29 cellular contexts compared by ENCODE assay signal in the genomic region with DNA sequence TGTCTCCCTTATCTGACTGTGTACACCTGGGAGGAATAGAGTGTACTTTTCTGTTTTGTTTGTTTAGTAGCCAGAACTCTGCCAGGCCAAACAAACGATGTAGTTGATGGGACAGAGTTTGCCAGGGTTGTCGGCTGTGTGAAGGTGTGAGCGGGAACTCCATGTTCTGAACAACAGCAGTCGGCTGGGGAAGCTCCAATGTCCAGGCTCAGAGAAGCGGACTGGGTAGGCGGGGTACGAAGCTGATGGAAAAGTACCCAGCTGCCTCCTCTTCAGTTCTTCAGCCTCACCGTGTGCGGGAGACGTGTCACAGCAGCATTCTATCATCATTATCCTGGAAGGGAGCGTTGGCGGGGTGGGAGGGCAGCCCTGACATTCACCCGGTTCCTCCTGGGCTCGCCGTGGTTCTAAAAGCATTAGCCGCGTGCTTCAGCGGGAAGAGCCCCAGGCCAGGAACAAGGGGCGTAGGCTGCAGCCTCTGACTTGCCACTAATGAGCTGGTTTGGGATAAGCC. TPM values are rescaled to one million over a fixed set of nuclear protein-coding genes. Genes with fewer than 3 reads are reported as not detected.
DNase-seq lines count a peak whose midpoint lies in the region; ATAC-seq, FAIRE-seq and TF ChIP-seq lines count a peak whose summit lies in the region.
"Had no signal": no experiment of that assay in that cellular context is flagged by ENCODE, and none has a peak within 500 bp of the region (broad histone marks: within the 10 kb centered on the region; RNA-seq: fewer than 3 reads in every experiment).

No MANE protein-coding gene starts in this region.

- H3K4me3 ChIP-seq in CD4-positive, alpha-beta memory T cell (ENCODE audit: low read length in 2 of 2) = no peak overlapping the region
- H3K4me3 ChIP-seq in body of pancreas (no peak overlapping the region), HepG2 (replicated peaks in 1 of 3; ENCODE audit: insufficient read depth in 1 of 3, low read depth in 2 of 3, low read length in 3 of 3) (no peak overlapping the region), prostate gland (no peak overlapping the region), kidney (ENCODE audit: low read length in 2 of 2) (no peak overlapping the region), smooth muscle cell (no peak overlapping the region)
- H3K4me3 ChIP-seq: BLaER1, HAP-1 had no signal

- H3K9ac ChIP-seq in HepG2 (ENCODE audit: insufficient read depth, low read depth, low read length) = no peak overlapping the region
- no peak overlapping the region for H3K9ac ChIP-seq in kidney (ENCODE audit: low read length in 2 of 2)
- H3K9ac ChIP-seq in smooth muscle cell (ENCODE audit: low read depth) = no peak overlapping the region
- H3K9ac ChIP-seq: BLaER1, KMS-11 had no signal

- no peak for TF ChIP-seq EP300 in HepG2 (IDR thresholded peaks at IDR 0.05; ENCODE audit: low read depth in 2 of 2, low read length in 2 of 2)
- no peak for TF ChIP-seq EP300 in HepG2 (CRISPR knock-in tag; IDR thresholded peaks at IDR 0.05; ENCODE audit: borderline replicate concordance)

- BruUV-seq in HepG2 (replicated peaks; lab: Mats Ljungman, UMichigan) = no TSS peak

- no peaks in the 10 kb centered on the region for H3K4me1 ChIP-seq in CD4-positive, alpha-beta memory T cell (ENCODE audit: insufficient read depth, low read length)
- peaks cover 20% of the 10 kb centered on the region for H3K4me1 ChIP-seq in body of pancreas
- peaks cover 19% of the 10 kb centered on the region; the same call in 1 of the 2 replicates for H3K4me1 ChIP-seq in HepG2 (ENCODE audit: insufficient read depth, low read length)
- H3K4me1 ChIP-seq in prostate gland (replicated peaks) = peaks cover 5% of the 10 kb centered on the region
- no peaks in the 10 kb centered on the region for H3K4me1 ChIP-seq in kidney (ENCODE audit: control insufficient read depth in 1 of 2, insufficient read depth in 1 of 2, low read depth in 1 of 2, low read length in 2 of 2)
- H3K4me1 ChIP-seq in smooth muscle cell (ENCODE audit: low read depth) = no peaks in the 10 kb centered on the region
- H3K4me1 ChIP-seq: Caco-2, HAP-1 had no signal

- peaks cover 0 to 1% of the 10 kb centered on the region in 2 donors for H3K27me3 Mint-ChIP-seq in CD4-positive, alpha-beta memory T cell
- H3K27me3 Mint-ChIP-seq: activated CD4-positive, alpha-beta T cell treated with anti-CD3 and anti-CD28 coated beads for 36 hours; activated T-cell treated with anti-CD3 and anti-CD28 coated beads, Interleukin-2, amount 50 U/mL, for 24 hours; naive thymus-derived CD4-positive, alpha-beta T cell had no signal

- H3K4me3 Mint-ChIP-seq in CD4-positive, alpha-beta memory T cell = no peak overlapping the region
- H3K4me3 Mint-ChIP-seq: activated CD4-positive, alpha-beta T cell treated with anti-CD3 and anti-CD28 coated beads for 36 hours; activated T-cell treated with anti-CD3 and anti-CD28 coated beads, Interleukin-2, amount 50 U/mL, for 24 hours; naive thymus-derived CD4-positive, alpha-beta T cell had no signal

- H3K27ac Mint-ChIP-seq in CD4-positive, alpha-beta memory T cell = peak overlapping the region in 4 of 7 donors; percentile 8 to 67 (median 54)
- H3K27ac Mint-ChIP-seq: activated CD4-positive, alpha-beta T cell treated with anti-CD3 and anti-CD28 coated beads for 36 hours had no signal

- peaks cover 0 to 9% (median 3%) of the 10 kb centered on the region in 8 donors for H3K9me3 Mint-ChIP-seq in CD4-positive, alpha-beta memory T cell

- FAIRE-seq in HepG2 (lab: Jason Lieb, UNC) = no peak
- FAIRE-seq in kidney (lab: Jason Lieb, UNC) = no peak
- FAIRE-seq: colon, GM18507 had no signal

- CTCF ChIA-PET in CD4-positive, alpha-beta memory T cell (lab: Charles Lee; ENCODE audit: partially characterized antibody) = interaction anchor here (1.2 kb wide), 1 partner anchor 53 kb away, joined by 4 read pairs; the partner anchor contains the start of gene PFKFB3
- CTCF ChIA-PET in HepG2 (lab: Yijun Ruan, JAX; ENCODE audit: low intra/inter-chr PET ratio, low total read pairs) = no interaction called here

- TF ChIP-seq POLR2A in body of pancreas (IDR thresholded peaks at IDR 0.05) (no peak), HepG2 (IDR thresholded peaks at IDR 0.05; ENCODE audit: insufficient read depth in 1 of 2, low read depth in 2 of 2, low read length in 2 of 2) (no peak), prostate gland (IDR thresholded peaks at IDR 0.05) (no peak)

- ATAC-seq in body of pancreas (peak; percentile 95), HepG2 (peak; percentile 38; the same call in 2 of the 3 replicates)
- ATAC-seq: activated CD4-positive, alpha-beta T cell treated with anti-CD3 and anti-CD28 coated beads for 36 hours; naive thymus-derived CD4-positive, alpha-beta T cell; SK-N-SH treated with all-trans-retinoic acid at 6 μM for 48 hours had no signal

- no peaks in the 10 kb centered on the region for H4K20me1 ChIP-seq in HepG2 (ENCODE audit: insufficient read depth, low read length)
- no peaks in the 10 kb centered on the region for H4K20me1 ChIP-seq in smooth muscle cell (ENCODE audit: low read depth)
- H4K20me1 ChIP-seq: BLaER1 had no signal

- H3K36me3 ChIP-seq in CD4-positive, alpha-beta memory T cell (ENCODE audit: insufficient read depth, low read length) = no peaks in the 10 kb centered on the region
- no peaks in the 10 kb centered on the region for H3K36me3 ChIP-seq in body of pancreas (replicated peaks in 1 of 2; ENCODE audit: insufficient read depth in 1 of 2, low read depth in 2 of 2)
- no peaks in the 10 kb centered on the region for H3K36me3 ChIP-seq in HepG2 (replicated peaks in 1 of 2; ENCODE audit: control insufficient read depth in 1 of 2, insufficient read depth in 2 of 2, low read length in 2 of 2)
- no peaks in the 10 kb centered on the region for H3K36me3 ChIP-seq in prostate gland
- H3K36me3 ChIP-seq in kidney (ENCODE audit: control insufficient read depth in 1 of 2, insufficient read depth in 2 of 2, low read length in 2 of 2) = no peaks in the 10 kb centered on the region
- H3K36me3 ChIP-seq in smooth muscle cell (ENCODE audit: low read depth) = no peaks in the 10 kb centered on the region
- H3K36me3 ChIP-seq: HAP-1 had no signal

- 27 to 64% methylated on average over 7 to 19 of the region's 19 CpGs for WGBS in body of pancreas, 2 donors
- 51% methylated on average over 13 of the region's 19 CpGs for WGBS in HepG2 (ENCODE audit: low lambda C conversion rate)
- 41% methylated on average over 19 of the region's 19 CpGs for WGBS in prostate gland
- 82% methylated on average over 16 of the region's 19 CpGs for WGBS in smooth muscle cell (ENCODE audit: low lambda C conversion rate)

- H3K79me2 ChIP-seq in HepG2 (ENCODE audit: insufficient read depth, low read length) (no peaks in the 10 kb centered on the region), smooth muscle cell (ENCODE audit: low read depth) (no peaks in the 10 kb centered on the region)

- H3K4me2 ChIP-seq in HepG2 (ENCODE audit: low read depth, low read length) (no peak overlapping the region), smooth muscle cell (no peak overlapping the region)
- H3K4me2 ChIP-seq: BLaER1, KMS-11 had no signal

- intact Hi-C loops in CD4-positive, alpha-beta memory T cell (cut with micrococcal nuclease) = no loop called here
- intact Hi-C loops in body of pancreas (cut with DNase I) (no loop called here), HepG2 (cut with micrococcal nuclease; ENCODE audit: unreplicated experiment) (no loop called here), prostate gland (cut with DNase I) (no loop called here), kidney (cut with DNase I) (no loop called here)

- DNase-seq in CD4-positive, alpha-beta memory T cell = no peak
- DNase-seq in body of pancreas (peak; percentile 70 to 90 (median 82)), HepG2 (ENCODE audit: low spot score) (no peak), prostate gland (ENCODE audit: low spot score) (peak; percentile 81), SIG-M5 (lab: John Stamatoyannopoulos, UW) (no peak), NCI-H526 treated with DMSO at 0.1 percent for 48 hours (lab: John Stamatoyannopoulos, UW) (no peak), kidney (no peak), smooth muscle cell (lab: John Stamatoyannopoulos, UW; ENCODE audit: unreplicated experiment) (no peak)
- DNase-seq: activated CD4-positive, alpha-beta T cell treated with anti-CD3 and anti-CD28 coated beads for 36 hours; activated naive CD4-positive, alpha-beta T cell treated with anti-CD3 and anti-CD28 coated beads, Interleukin-2, amount 50 U/mL, for 16 hours; activated T-cell treated with anti-CD3 and anti-CD28 coated beads, Interleukin-2, amount 50 U/mL, for 24 hours; amniotic stem cell; effector CD4-positive, alpha-beta T cell; GF-D8; naive thymus-derived CD4-positive, alpha-beta T cell; NCI-H1417 treated with DMSO at 0.1 percent for 48 hours; NCI-H2107; occipital lobe; retina; stimulated activated CD4-positive, alpha-beta T cell treated with anti-CD3 and anti-CD28 coated beads, Interleukin-2, amount 100 ng/mL, for 24 hours; T-helper 2 cell had no signal

- POLR2A ChIA-PET in CD4-positive, alpha-beta memory T cell (lab: Charles Lee; ENCODE audit: partially characterized antibody) = no interaction called here
- POLR2A ChIA-PET in HepG2 (lab: Yijun Ruan, JAX) = no interaction called here

- in situ Hi-C loops in HepG2 (cut with HindIII; ENCODE audit: extremely low pct_ligation_motif_present, low pct_unique_long_range_greater_than_20kb) = no loop called here

- peaks cover 2 to 40% of the 10 kb centered on the region in 2 donors for H3K36me3 Mint-ChIP-seq in CD4-positive, alpha-beta memory T cell

- TF ChIP-seq CTCF in body of pancreas (IDR thresholded peaks at IDR 0.05) (no peak), HepG2 (CRISPR knock-in tag; IDR thresholded peaks at IDR 0.05) (no peak), prostate gland (IDR thresholded peaks at IDR 0.05) (no peak), kidney (IDR thresholded peaks at IDR 0.05; ENCODE audit: borderline replicate concordance, extremely low read depth, insufficient read depth) (no peak), smooth muscle cell (IDR thresholded peaks at IDR 0.05; ENCODE audit: borderline replicate concordance, insufficient read depth, poor library complexity, severe bottlenecking) (no peak)

- TF ChIP-seq RAD21 in HepG2 (CRISPR knock-in tag; IDR thresholded peaks at IDR 0.05) = no peak

- H3K9me3 ChIP-seq in CD4-positive, alpha-beta memory T cell (ENCODE audit: control insufficient read depth in 1 of 2, low read length in 2 of 2) = no peaks in the 10 kb centered on the region
- H3K9me3 ChIP-seq in body of pancreas (no peaks in the 10 kb centered on the region), HepG2 (ENCODE audit: low read length) (no peaks in the 10 kb centered on the region), prostate gland (no peaks in the 10 kb centered on the region), kidney (ENCODE audit: control insufficient read depth in 1 of 2, low read length in 2 of 2) (no peaks in the 10 kb centered on the region), smooth muscle cell (replicated peaks; ENCODE audit: low read depth) (no peaks in the 10 kb centered on the region)
- H3K9me3 ChIP-seq: Caco-2, HAP-1 had no signal

- no peaks in the 10 kb centered on the region for H3K27me3 ChIP-seq in CD4-positive, alpha-beta memory T cell (ENCODE audit: insufficient read depth, low read length)
- H3K27me3 ChIP-seq in body of pancreas (no peaks in the 10 kb centered on the region), HepG2 (ENCODE audit: control insufficient read depth in 1 of 2, insufficient read depth in 2 of 2, low read length in 2 of 2) (peaks cover 2 to 15% of the 10 kb centered on the region in 2 experiments; a peak in 4 of 5 replicates), prostate gland (replicated peaks; ENCODE audit: insufficient read depth) (no peaks in the 10 kb centered on the region), smooth muscle cell (ENCODE audit: low read depth) (no peaks in the 10 kb centered on the region)
- H3K27me3 ChIP-seq: BLaER1 had no signal

- H2AFZ ChIP-seq in HepG2 (ENCODE audit: low read length) (no peak overlapping the region), smooth muscle cell (ENCODE audit: low read depth) (no peak overlapping the region)

- H3F3A ChIP-seq in smooth muscle cell (ENCODE audit: low read depth) = no peaks in the 10 kb centered on the region

- H3K4me1 Mint-ChIP-seq in CD4-positive, alpha-beta memory T cell = no peaks in the 10 kb centered on the region

- H3K27ac ChIP-seq in CD4-positive, alpha-beta memory T cell (ENCODE audit: low read depth, low read length) = no peak overlapping the region
- H3K27ac ChIP-seq in body of pancreas (peak overlapping the region; percentile 62 to 77 (median 67)), HepG2 (ENCODE audit: extremely low read length, insufficient read depth, low read length) (no peak overlapping the region), prostate gland (peak overlapping the region; percentile 73 to 75), kidney (ENCODE audit: low read depth in 2 of 2, low read length in 2 of 2) (no peak overlapping the region), smooth muscle cell (ENCODE audit: low read depth) (no peak overlapping the region)
- H3K27ac ChIP-seq: BLaER1, epithelial cell of prostate, KMS-11 had no signal

RNA-seq across cellular contexts. Expression of gene PFKFB3, which starts 52.9 kb away (rescaled TPM):
- 10 to 100 TPM; 55.7 to 67.1 TPM for total RNA-seq in CD4-positive, alpha-beta memory T cell
- polyA plus RNA-seq in CD4-positive, alpha-beta memory T cell = 10 to 100 TPM; 11.8 to 16.0 TPM
- total RNA-seq in body of pancreas = 100 to 1,000 TPM in 1 of 2 donors, 10 to 100 TPM in 1; 26.5 to 137 TPM
- total RNA-seq in HepG2 (2016; rRNA removed; fragmentation: Illumina TruSeq; extraction: Trizol) = 0.87 and 1.2 TPM in 2 replicates
- 0.18 and 0.20 TPM in 2 replicates for total RNA-seq in HepG2 (2016; cell fraction: cytosol; rRNA removed; fragmentation: Illumina TruSeq; extraction: Trizol; ENCODE audit: low read depth)
- total RNA-seq in HepG2 (2016; cell fraction: insoluble cytoplasmic fraction; rRNA removed; fragmentation: Illumina TruSeq; extraction: Trizol) = 0.36 and 0.80 TPM in 2 replicates
- 0.34 and 0.37 TPM in 2 replicates for total RNA-seq in HepG2 (2016; cell fraction: membrane; rRNA removed; fragmentation: Illumina TruSeq; extraction: Trizol)
- total RNA-seq in HepG2 (2016; cell fraction: nucleus; rRNA removed; fragmentation: Illumina TruSeq; extraction: Trizol) = 0.88 and 1.3 TPM in 2 replicates
- 10.9 and 13.3 TPM in 2 replicates for polyA plus RNA-seq in HepG2 (2011; rRNA removed)
- 3.7 and 4.8 TPM in 2 replicates for polyA plus RNA-seq in HepG2 (2011; cell fraction: cytosol; rRNA removed)
- polyA plus RNA-seq in HepG2 (2011; cell fraction: nucleus; rRNA removed) = 27.2 and 51.8 TPM in 2 replicates
- polyA plus RNA-seq in HepG2 (2012) = 9.2 and 16.4 TPM in 2 replicates
- polyA plus RNA-seq in HepG2 (2016; cell fraction: cytosol; fragmentation: Illumina TruSeq; extraction: Trizol; ENCODE audit: low read depth) = 0.06 and 0.09 TPM in 2 replicates
- polyA plus RNA-seq in HepG2 (2016; cell fraction: insoluble cytoplasmic fraction; fragmentation: Illumina TruSeq; extraction: Trizol; ENCODE audit: low read depth) = 0.51 and 0.97 TPM in 2 replicates
- 0.21 and 0.44 TPM in 2 replicates for polyA plus RNA-seq in HepG2 (2016; cell fraction: membrane; fragmentation: Illumina TruSeq; extraction: Trizol; ENCODE audit: low read depth)
- polyA plus RNA-seq in HepG2 (2016; cell fraction: nucleus; fragmentation: Illumina TruSeq; extraction: Trizol; ENCODE audit: insufficient read depth, low read depth) = 1.6 and 4.3 TPM in 2 replicates
- polyA minus RNA-seq in HepG2 (2011; rRNA and poly(A)+ RNA removed; ENCODE audit: low replicate concordance) = 10.8 and 22.0 TPM in 2 replicates
- polyA minus RNA-seq in HepG2 (2011; cell fraction: cytosol; rRNA and poly(A)+ RNA removed) = 4.5 and 7.2 TPM in 2 replicates
- 12.1 and 13.3 TPM in 2 replicates for polyA minus RNA-seq in HepG2 (2011; cell fraction: nucleus; rRNA and poly(A)+ RNA removed)
- total RNA-seq in prostate gland = 10 to 100 TPM; 24.3 to 52.7 TPM
- 141 TPM for total RNA-seq in kidney
- 34.9 TPM for polyA plus RNA-seq in kidney (ENCODE audit: insufficient read depth, low read depth, low replicate concordance)
- total RNA-seq in smooth muscle cell = 45.7 and 61.3 TPM in 2 replicates
- polyA plus RNA-seq in smooth muscle cell = 68.3 and 73.4 TPM in 2 replicates

Comparison
In these comparisons a context has a peak if more than half of its experiments do, and no peak if none do; other contexts are left out.
1. DNase-seq: peak in body of pancreas (4 of 4) and prostate gland (single experiment); none in CD4-positive, alpha-beta memory T cell (0 of 5), HepG2 (single experiment), SIG-M5 (single experiment), NCI-H526 treated with DMSO at 0.1 percent for 48 hours (single experiment), kidney (single experiment) and smooth muscle cell (single experiment).
2. H3K27ac ChIP-seq: peak in body of pancreas (4 of 4) and prostate gland (2 of 2); none in CD4-positive, alpha-beta memory T cell (single experiment), HepG2 (single experiment), kidney (0 of 2) and smooth muscle cell (single experiment).
3. RNA of gene PFKFB3, which starts 52.9 kb away (total RNA-seq): 141 TPM in kidney (single experiment), 26.5 to 137 TPM in body of pancreas, 55.7 to 67.1 TPM in CD4-positive, alpha-beta memory T cell, 45.7 to 61.3 TPM in smooth muscle cell and 24.3 to 52.7 TPM in prostate gland; 0.18 to 1.3 TPM in HepG2; every median in the first group is over 10 times any median in the second.